12 cellular contexts compared by ENCODE assay signal in genomic region chr11:11502303-11502828, GRCh38.
DNase-seq lines count a peak whose midpoint lies in the region; ATAC-seq and TF ChIP-seq lines count a peak whose summit lies in the region.
"Had no signal": no experiment of that assay in that cellular context is flagged by ENCODE, and none has a peak within 500 bp of the region (broad histone marks: within the 10 kb centered on the region; RNA-seq: fewer than 3 reads in every experiment).

No MANE protein-coding gene starts in this region.

- no peaks in the 10 kb centered on the region for H3F3A ChIP-seq in GM23338 (replicated peaks; ENCODE audit: low read depth)
- H3F3A ChIP-seq in PC-3 (ENCODE audit: low read length, unreplicated experiment): no peaks in the 10 kb centered on the region

- peak; percentile 25 for ATAC-seq in GM23338
- ATAC-seq in right cardiac atrium: peak; percentile 32 to 41
- ATAC-seq in PC-3: no peak
- ATAC-seq in HG03039 (IDR thresholded peaks at IDR 0.05; ENCODE audit: unreplicated experiment): no peak
- ATAC-seq: K562 had no signal

- H3K27me3 Mint-ChIP-seq in GM23338 (ENCODE audit: insufficient read depth, low read depth, poor library complexity) (peaks cover 6% of the 10 kb centered on the region), chondrocyte (ENCODE audit: low read depth) (no peaks in the 10 kb centered on the region)

- H3K9ac ChIP-seq in PC-3 (ENCODE audit: low read length): no peak overlapping the region

- H3K4me2 ChIP-seq in GM23338 (0 out of 2 replicates have a peak overlapping the region, but pooled peaks have one; percentile 32), PC-3 (ENCODE audit: low read length) (no peak overlapping the region)

- no peaks in the 10 kb centered on the region for H3K27me3 ChIP-seq in GM23338 (ENCODE audit: insufficient read depth)
- no peaks in the 10 kb centered on the region for H3K27me3 ChIP-seq in right cardiac atrium (ENCODE audit: control insufficient read depth, insufficient read depth)
- no peaks in the 10 kb centered on the region for H3K27me3 ChIP-seq in prostate gland (replicated peaks; ENCODE audit: insufficient read depth)
- no peaks in the 10 kb centered on the region for H3K27me3 ChIP-seq in effector memory CD4-positive, alpha-beta T cell (replicated peaks; ENCODE audit: control insufficient read depth, insufficient read depth, low read length, poor library complexity, severe bottlenecking)
- H3K27me3 ChIP-seq in PC-3 (ENCODE audit: low read length): no peaks in the 10 kb centered on the region

- H3K9me3 ChIP-seq in right cardiac atrium (ENCODE audit: control insufficient read depth, low read length): no peaks in the 10 kb centered on the region
- no peaks in the 10 kb centered on the region for H3K9me3 ChIP-seq in prostate gland
- no peaks in the 10 kb centered on the region for H3K9me3 ChIP-seq in effector memory CD4-positive, alpha-beta T cell (ENCODE audit: control insufficient read depth, low read length)
- no peaks in the 10 kb centered on the region for H3K9me3 ChIP-seq in PC-3 (ENCODE audit: low read length)

- H3K9me3 Mint-ChIP-seq in GM23338 (no peaks in the 10 kb centered on the region), chondrocyte (ENCODE audit: low read depth) (no peaks in the 10 kb centered on the region)
- H3K9me3 Mint-ChIP-seq: HFFc6 had no signal

- BruUV-seq in PC-3 (replicated peaks; lab: Mats Ljungman, UMichigan): no TSS peak

- H3K4me3 ChIP-seq in GM23338: no peak overlapping the region
- H3K4me3 ChIP-seq in right cardiac atrium (ENCODE audit: low read length): no peak overlapping the region
- H3K4me3 ChIP-seq in prostate gland: no peak overlapping the region
- H3K4me3 ChIP-seq in effector memory CD4-positive, alpha-beta T cell (ENCODE audit: insufficient read depth, low read depth, low read length, poor library complexity, severe bottlenecking): no peak overlapping the region
- H3K4me3 ChIP-seq in PC-3 (ENCODE audit: low read length): no peak overlapping the region
- H3K4me3 ChIP-seq: K562 had no signal

- 22% methylated on average over 7 of the region's 7 CpGs for WGBS in right cardiac atrium
- 44% methylated on average over 7 of the region's 7 CpGs for WGBS in prostate gland

- H2AFZ ChIP-seq in GM23338: no peak overlapping the region
- no peak overlapping the region for H2AFZ ChIP-seq in PC-3 (ENCODE audit: low read length)

- H4K20me1 ChIP-seq in GM23338 (replicated peaks; ENCODE audit: insufficient read depth): no peaks in the 10 kb centered on the region
- no peaks in the 10 kb centered on the region for H4K20me1 ChIP-seq in PC-3 (ENCODE audit: low read length)

- DNase-seq in GM23338 (ENCODE audit: low spot score): no peak
- peak; percentile 44 for DNase-seq in NCI-H748 treated with DMSO at 0.1 percent for 48 hours (lab: John Stamatoyannopoulos, UW)
- DNase-seq in right cardiac atrium: no peak
- peak; percentile 63 for DNase-seq in prostate gland (ENCODE audit: low spot score)
- DNase-seq in effector memory CD4-positive, alpha-beta T cell: no peak
- DNase-seq in PC-3: no peak
- DNase-seq in chondrocyte (ENCODE audit: low spot score): no peak
- DNase-seq: HFFc6; stimulated activated naive CD4-positive, alpha-beta T cell had no signal

- H3K36me3 ChIP-seq in GM23338 (ENCODE audit: insufficient read depth) (no peaks in the 10 kb centered on the region), prostate gland (no peaks in the 10 kb centered on the region), PC-3 (ENCODE audit: low read depth, low read length) (no peaks in the 10 kb centered on the region)
- H3K36me3 ChIP-seq in effector memory CD4-positive, alpha-beta T cell (ENCODE audit: control insufficient read depth, insufficient read depth, low read length): no peaks in the 10 kb centered on the region

- CTCF ChIA-PET in PC-3 (lab: Charles Lee): no interaction called here

- H3K4me3 Mint-ChIP-seq in GM23338 (no peak overlapping the region), chondrocyte (ENCODE audit: unreplicated experiment) (no peak overlapping the region)
- H3K4me3 Mint-ChIP-seq: activated naive CD8-positive, alpha-beta T cell; HFFc6 had no signal

- TF ChIP-seq CTCF in GM23338 (conservative IDR thresholded peaks at IDR 0.05; ENCODE audit: low read depth in 2 of 2) (no peak), prostate gland (IDR thresholded peaks at IDR 0.05) (no peak), PC-3 (conservative IDR thresholded peaks at IDR 0.05; ENCODE audit: low read depth, low read length) (no peak), chondrocyte (IDR thresholded peaks at IDR 0.05) (no peak)

- H3K27ac ChIP-seq in GM23338 (ENCODE audit: low read depth) (no peak overlapping the region), right cardiac atrium (ENCODE audit: low read length) (peak overlapping the region; percentile 34), prostate gland (peak overlapping the region; percentile 40 to 52), PC-3 (ENCODE audit: low read length) (no peak overlapping the region)
- no peak overlapping the region for H3K27ac ChIP-seq in effector memory CD4-positive, alpha-beta T cell (ENCODE audit: insufficient read depth, low read length, poor library complexity, severe bottlenecking)

- no peaks in the 10 kb centered on the region for H3K9me2 ChIP-seq in GM23338 (ENCODE audit: insufficient read depth)
- H3K9me2 ChIP-seq in PC-3 (replicated peaks; ENCODE audit: low read length): no peaks in the 10 kb centered on the region

- H3K79me2 ChIP-seq in GM23338 (replicated peaks; ENCODE audit: insufficient read depth): no peaks in the 10 kb centered on the region
- H3K79me2 ChIP-seq in PC-3 (ENCODE audit: low read length): no peaks in the 10 kb centered on the region

- H3K27ac Mint-ChIP-seq in GM23338 (no peak overlapping the region; the same call in 1 of the 2 replicates), chondrocyte (ENCODE audit: unreplicated experiment) (no peak overlapping the region)
- H3K27ac Mint-ChIP-seq: activated naive CD8-positive, alpha-beta T cell; HFFc6 had no signal

- POLR2A ChIA-PET in PC-3 (lab: Charles Lee; ENCODE audit: unreplicated experiment): no interaction called here

- H3K4me1 ChIP-seq in GM23338 (ENCODE audit: insufficient read depth): peaks cover 17% of the 10 kb centered on the region
- peaks cover 11% of the 10 kb centered on the region for H3K4me1 ChIP-seq in right cardiac atrium (ENCODE audit: control insufficient read depth, insufficient read depth, low read length)
- peaks cover 13% of the 10 kb centered on the region for H3K4me1 ChIP-seq in prostate gland (replicated peaks)
- no peaks in the 10 kb centered on the region for H3K4me1 ChIP-seq in effector memory CD4-positive, alpha-beta T cell (ENCODE audit: control insufficient read depth, insufficient read depth, low read length, poor library complexity, severe bottlenecking)
- H3K4me1 ChIP-seq in PC-3 (ENCODE audit: insufficient read depth, low read length): peaks cover 9% of the 10 kb centered on the region

- intact Hi-C loops in right cardiac atrium (cut with DNase I) (no loop called here), prostate gland (cut with DNase I) (no loop called here), PC-3 (cut with micrococcal nuclease) (loop anchor here (10.0 kb wide), 1 partner anchor 112 kb away; no protein-coding TSS in a partner anchor)

- H3K4me1 Mint-ChIP-seq in GM23338 (peaks cover 22% of the 10 kb centered on the region), chondrocyte (ENCODE audit: low read depth) (peaks cover 33% of the 10 kb centered on the region)

- TF ChIP-seq POLR2A in prostate gland (IDR thresholded peaks at IDR 0.05): no peak

- no peaks in the 10 kb centered on the region for H3K36me3 Mint-ChIP-seq in GM23338 (ENCODE audit: low read depth)
- no peaks in the 10 kb centered on the region for H3K36me3 Mint-ChIP-seq in chondrocyte (ENCODE audit: low read depth)
- H3K36me3 Mint-ChIP-seq: activated naive CD8-positive, alpha-beta T cell had no signal

TF ChIP-seq in GM23338, 12 proteins besides CTCF, POLR2A, EP300 and RAD21 (continues in another document):
- no peak for TF ChIP-seq EZH2 (IDR thresholded peaks at IDR 0.05; ENCODE audit: low read depth, unreplicated experiment)
- TF ChIP-seq EZH2phosphoT487 (IDR thresholded peaks at IDR 0.05; ENCODE audit: unreplicated experiment): no peak
- TF ChIP-seq POLR2AphosphoS5 (IDR thresholded peaks at IDR 0.05; ENCODE audit: low read depth): no peak

Comparison
In these comparisons a context has a peak if more than half of its experiments do, and no peak if none do; other contexts are left out.
1. ATAC-seq: peak in GM23338 (single experiment) and right cardiac atrium (2 of 2); none in PC-3 (single experiment) and HG03039 (single experiment).
2. DNase-seq: peak in NCI-H748 treated with DMSO at 0.1 percent for 48 hours (single experiment) and prostate gland (single experiment); none in GM23338 (single experiment), right cardiac atrium (0 of 3), effector memory CD4-positive, alpha-beta T cell (0 of 3), PC-3 (single experiment) and chondrocyte (single experiment).
3. H3K27ac ChIP-seq: peak in right cardiac atrium (single experiment) and prostate gland (2 of 2); none in GM23338 (single experiment), effector memory CD4-positive, alpha-beta T cell (single experiment) and PC-3 (single experiment).